Comparison of ENCODE assay signal across 12 cellular contexts in the genomic region with DNA sequence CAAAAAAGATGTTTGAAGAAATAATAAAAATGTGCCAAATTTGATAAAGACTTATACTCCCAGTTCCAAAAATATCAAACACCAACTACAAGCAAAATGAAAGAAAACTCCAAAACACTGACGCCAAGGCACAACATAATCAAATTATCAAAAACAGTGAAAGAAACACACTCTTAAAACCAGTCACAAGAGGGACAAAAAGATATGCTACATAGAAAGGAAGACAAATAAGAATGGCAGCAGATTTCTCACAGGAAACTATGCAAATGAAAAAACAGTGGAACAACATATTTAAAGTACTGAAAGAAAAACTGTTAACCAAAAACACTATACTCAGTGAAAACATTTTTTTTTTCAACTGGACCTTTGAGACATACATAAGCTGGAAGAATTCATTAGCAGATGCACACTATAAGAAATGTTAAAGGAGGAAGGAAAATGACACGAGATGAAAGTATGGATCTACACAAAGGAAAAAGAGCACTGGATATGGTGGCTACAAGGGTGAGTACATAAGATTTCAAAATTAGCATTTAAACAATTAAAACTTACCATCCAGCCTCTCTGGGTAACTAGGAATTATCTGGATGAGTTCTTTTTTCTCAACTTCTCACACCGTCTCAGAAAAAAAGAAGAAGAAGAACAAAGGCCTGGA.
DNase-seq lines count a peak whose midpoint lies in the region; ATAC-seq, FAIRE-seq and TF ChIP-seq lines count a peak whose summit lies in the region.
"Had no signal": no experiment of that assay in that cellular context is flagged by ENCODE, and none has a peak within 500 bp of the region (broad histone marks: within the 10 kb centered on the region; RNA-seq: fewer than 3 reads in every experiment).

No MANE protein-coding gene starts in this region.

- CTCF ChIA-PET in A549 (lab: Yijun Ruan, JAX), result no interaction called here

- H3K4me3 ChIP-seq in A549 (no peak overlapping the region), choroid plexus epithelial cell (ENCODE audit: low read depth, low read length) (no peak overlapping the region)
- H3K4me3 ChIP-seq: skin epidermis had no signal

- DNase-seq in A549 (ENCODE audit: low read depth in 1 of 2, low spot score in 1 of 2), result peak in 1 of 2 experiments; percentile 29
- peak; percentile 53 for DNase-seq in HCEC 1CT
- DNase-seq in NCI-H748 (lab: John Stamatoyannopoulos, UW; ENCODE audit: unreplicated experiment), result peak; percentile 35
- DNase-seq in choroid plexus epithelial cell (ENCODE audit: low read depth), result peak; percentile 15
- DNase-seq in mucosa of gallbladder (ENCODE audit: low spot score), result no peak
- no peak for DNase-seq in head of caudate nucleus
- DNase-seq: activated B cell treated with CpG ODN at 0.5 μM for 24 hours, kidney glomerular epithelial cell had no signal

- H3K27ac ChIP-seq in A549, result no peak overlapping the region
- H3K27ac ChIP-seq: skin epidermis had no signal

- peaks cover 41% of the 10 kb centered on the region for H3K9me3 ChIP-seq in A549

- H3K4me1 ChIP-seq in A549, result no peaks in the 10 kb centered on the region

- no peak for TF ChIP-seq POLR2A in A549 (IDR thresholded peaks at IDR 0.05; ENCODE audit: low read length)

- POLR2A ChIA-PET in A549 (lab: Yijun Ruan, JAX), result no interaction called here

- TF ChIP-seq CTCF in A549 (IDR thresholded peaks at IDR 0.05), result no peak
- no peak for TF ChIP-seq CTCF in choroid plexus epithelial cell (conservative IDR thresholded peaks at IDR 0.05; ENCODE audit: low read depth, low read length)

- intact Hi-C loops in head of caudate nucleus (cut with DNase I), result no loop called here

- FAIRE-seq in A549 (lab: Jason Lieb, UNC), result no peak
- FAIRE-seq: frontal cortex had no signal

- WGBS in A549 (ENCODE audit: missing lambda C conversion rate), result 93% methylated on average over 3 of the region's 3 CpGs

- TF ChIP-seq RAD21 in A549 (conservative IDR thresholded peaks at IDR 0.05 in 1 of 2, IDR thresholded peaks at IDR 0.05 in 1 of 2), result no peak

- H3K4me2 ChIP-seq in A549, result no peak overlapping the region

- no peak for TF ChIP-seq EP300 in A549 (IDR thresholded peaks at IDR 0.05)

- ATAC-seq in A549 (no peak), GM19324 (IDR thresholded peaks at IDR 0.05; ENCODE audit: low FRiP score, unreplicated experiment) (no peak), HG02571 (IDR thresholded peaks at IDR 0.05; ENCODE audit: unreplicated experiment) (no peak)

TF ChIP-seq in A549, 52 proteins besides CTCF, POLR2A, EP300 and RAD21:
- TF ChIP-seq HOXA7 (CRISPR knock-in tag; IDR thresholded peaks at IDR 0.05), result no peak
- TF ChIP-seq CHD4 (IDR thresholded peaks at IDR 0.05; ENCODE audit: borderline replicate concordance), result no peak
- TF ChIP-seq HDAC2 (IDR thresholded peaks at IDR 0.05), result 0 out of 2 replicates have a peak, but pooled peaks have one; percentile 18
- peak; percentile 64; the same call in 1 of the 2 replicates for TF ChIP-seq KDM1A (IDR thresholded peaks at IDR 0.05; ENCODE audit: low read depth)

Comparison
In these comparisons a context has a peak if more than half of its experiments do, and no peak if none do; other contexts are left out.
1. DNase-seq: peak in HCEC 1CT (single experiment), NCI-H748 (single experiment) and choroid plexus epithelial cell (single experiment); none in mucosa of gallbladder (single experiment) and head of caudate nucleus (0 of 42).